Comparison of ENCODE assay signal across 1 cellular context in the genomic region with DNA sequence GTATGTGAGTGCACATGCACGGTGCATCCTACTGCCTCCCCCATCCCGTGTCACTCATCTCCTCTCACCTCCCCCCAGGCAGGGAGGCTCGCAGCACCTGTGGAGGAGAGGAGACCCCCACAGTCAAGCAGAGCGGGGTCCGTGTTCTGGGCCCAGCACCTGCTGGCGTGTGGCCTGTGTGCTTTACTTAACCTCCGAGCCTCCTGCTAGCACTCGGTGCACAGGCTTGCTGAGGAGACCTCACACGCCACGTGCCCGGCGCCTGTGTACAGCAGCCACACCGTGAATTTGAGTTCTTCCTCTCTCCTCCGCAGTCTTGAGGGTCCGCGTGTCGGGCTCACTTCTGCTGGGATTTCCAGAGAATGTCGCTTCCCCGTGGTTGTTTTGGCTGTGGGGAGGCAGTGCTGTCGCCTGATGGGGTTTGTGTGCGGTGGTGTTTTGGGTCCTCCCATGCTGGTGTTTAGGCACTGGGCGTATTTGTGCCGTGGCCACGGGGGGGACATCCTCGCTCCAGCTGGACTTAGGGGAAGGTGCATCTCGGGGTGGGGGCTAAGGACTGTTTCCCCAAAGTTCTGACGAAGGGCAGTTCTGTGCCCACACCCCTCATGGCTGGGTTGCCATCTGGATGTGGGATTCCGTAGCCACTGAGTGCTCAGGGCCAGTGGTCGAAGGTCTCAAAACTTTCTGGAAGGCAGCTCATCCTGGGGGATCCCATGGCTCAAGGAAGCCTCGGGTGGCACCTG.
TF ChIP-seq lines count a peak whose summit lies in the region.

No MANE protein-coding gene starts in this region.

TF ChIP-seq in GM23338, 12 proteins besides CTCF, POLR2A, EP300 and RAD21 (continued from another document):
- TF ChIP-seq, protein P1, sequence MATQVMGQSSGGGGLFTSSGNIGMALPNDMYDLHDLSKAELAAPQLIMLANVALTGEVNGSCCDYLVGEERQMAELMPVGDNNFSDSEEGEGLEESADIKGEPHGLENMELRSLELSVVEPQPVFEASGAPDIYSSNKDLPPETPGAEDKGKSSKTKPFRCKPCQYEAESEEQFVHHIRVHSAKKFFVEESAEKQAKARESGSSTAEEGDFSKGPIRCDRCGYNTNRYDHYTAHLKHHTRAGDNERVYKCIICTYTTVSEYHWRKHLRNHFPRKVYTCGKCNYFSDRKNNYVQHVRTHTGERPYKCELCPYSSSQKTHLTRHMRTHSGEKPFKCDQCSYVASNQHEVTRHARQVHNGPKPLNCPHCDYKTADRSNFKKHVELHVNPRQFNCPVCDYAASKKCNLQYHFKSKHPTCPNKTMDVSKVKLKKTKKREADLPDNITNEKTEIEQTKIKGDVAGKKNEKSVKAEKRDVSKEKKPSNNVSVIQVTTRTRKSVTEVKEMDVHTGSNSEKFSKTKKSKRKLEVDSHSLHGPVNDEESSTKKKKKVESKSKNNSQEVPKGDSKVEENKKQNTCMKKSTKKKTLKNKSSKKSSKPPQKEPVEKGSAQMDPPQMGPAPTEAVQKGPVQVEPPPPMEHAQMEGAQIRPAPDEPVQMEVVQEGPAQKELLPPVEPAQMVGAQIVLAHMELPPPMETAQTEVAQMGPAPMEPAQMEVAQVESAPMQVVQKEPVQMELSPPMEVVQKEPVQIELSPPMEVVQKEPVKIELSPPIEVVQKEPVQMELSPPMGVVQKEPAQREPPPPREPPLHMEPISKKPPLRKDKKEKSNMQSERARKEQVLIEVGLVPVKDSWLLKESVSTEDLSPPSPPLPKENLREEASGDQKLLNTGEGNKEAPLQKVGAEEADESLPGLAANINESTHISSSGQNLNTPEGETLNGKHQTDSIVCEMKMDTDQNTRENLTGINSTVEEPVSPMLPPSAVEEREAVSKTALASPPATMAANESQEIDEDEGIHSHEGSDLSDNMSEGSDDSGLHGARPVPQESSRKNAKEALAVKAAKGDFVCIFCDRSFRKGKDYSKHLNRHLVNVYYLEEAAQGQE (IDR thresholded peaks at IDR 0.05; ENCODE audit: unreplicated experiment), result no peak
- TF ChIP-seq EZH2 (IDR thresholded peaks at IDR 0.05; ENCODE audit: low read depth, unreplicated experiment), result no peak
